ENCODE assay signal across 20 cellular contexts in genomic region chr13:99878921-99879610, GRCh38.
DNase-seq lines count a peak whose midpoint lies in the region; ATAC-seq, FAIRE-seq and TF ChIP-seq lines count a peak whose summit lies in the region.
"Had no signal": no experiment of that assay in that cellular context is flagged by ENCODE, and none has a peak within 500 bp of the region (broad histone marks: within the 10 kb centered on the region; RNA-seq: fewer than 3 reads in every experiment).

No MANE protein-coding gene starts in this region.

- no peak for TF ChIP-seq POLR2A in H54 (IDR thresholded peaks at IDR 0.05; ENCODE audit: low read depth, low read length)

- no peak overlapping the region for H3K14ac ChIP-seq in neuronal stem cell (ENCODE audit: low read length)

- no peak overlapping the region for H2BK12ac ChIP-seq in neuronal stem cell (ENCODE audit: low read length)

- H3K79me1 ChIP-seq in neuronal stem cell (ENCODE audit: low read depth, low read length) = no peaks in the 10 kb centered on the region

- no peak overlapping the region for H2BK5ac ChIP-seq in neuronal stem cell (ENCODE audit: low read length)

- H3K36me3 Mint-ChIP-seq in endodermal cell (ENCODE audit: low read depth) = no peaks in the 10 kb centered on the region

- no peak overlapping the region for H3K4me3 ChIP-seq in endodermal cell (ENCODE audit: low read length)
- no peak overlapping the region for H3K4me3 ChIP-seq in neuronal stem cell (ENCODE audit: low read length in 2 of 2)

- H3K27ac Mint-ChIP-seq in endodermal cell = no peak overlapping the region
- H3K27ac Mint-ChIP-seq: B cell; CD8-positive, alpha-beta memory T cell; HFFc6 had no signal

- no peaks in the 10 kb centered on the region for H3K9me3 Mint-ChIP-seq in endodermal cell
- H3K9me3 Mint-ChIP-seq: CD8-positive, alpha-beta memory T cell; HFFc6 had no signal

- no peaks in the 10 kb centered on the region for H3K36me3 ChIP-seq in endodermal cell (ENCODE audit: control insufficient read depth, insufficient read depth, low read length)
- H3K36me3 ChIP-seq in neuronal stem cell (replicated peaks in 1 of 2; ENCODE audit: control insufficient read depth in 2 of 2, insufficient read depth in 2 of 2, low read length in 2 of 2) = no peaks in the 10 kb centered on the region

- H3K23ac ChIP-seq in neuronal stem cell (ENCODE audit: low read depth, low read length, poor library complexity) = no peak overlapping the region

- no peak overlapping the region for H3K4ac ChIP-seq in neuronal stem cell (ENCODE audit: low read length)

- no peak overlapping the region for H2BK120ac ChIP-seq in neuronal stem cell (ENCODE audit: low read depth, low read length)

- no peaks in the 10 kb centered on the region for H3K27me3 Mint-ChIP-seq in endodermal cell (ENCODE audit: insufficient read depth)
- H3K27me3 Mint-ChIP-seq: B cell; CD4-positive, CD25-positive, alpha-beta regulatory T cell; CD8-positive, alpha-beta memory T cell had no signal

- H3K27me3 ChIP-seq in endodermal cell (ENCODE audit: control insufficient read depth, insufficient read depth, low read length, poor library complexity, severe bottlenecking) (no peaks in the 10 kb centered on the region), neuronal stem cell (ENCODE audit: control insufficient read depth in 3 of 3, insufficient read depth in 3 of 3, low read depth in 1 of 3, low read length in 3 of 3) (no peaks in the 10 kb centered on the region)

- no peaks in the 10 kb centered on the region for H3K9me3 ChIP-seq in endodermal cell (ENCODE audit: control insufficient read depth, low read length)
- H3K9me3 ChIP-seq in neuronal stem cell (replicated peaks in 1 of 2; ENCODE audit: control insufficient read depth in 2 of 2, insufficient read depth in 1 of 2, low read depth in 1 of 2, low read length in 2 of 2) = no peaks in the 10 kb centered on the region

- no peak overlapping the region for H2BK15ac ChIP-seq in neuronal stem cell (ENCODE audit: low read length)

- H2AFZ ChIP-seq in neuronal stem cell (ENCODE audit: low read length) = no peak overlapping the region

- WGBS in endodermal cell (ENCODE audit: insufficient coverage in 1 of 2, insufficient read length in 1 of 2), 2 experiments = 82 to 85% methylated on average over 11 to 13 of the region's 13 CpGs
- WGBS in neuronal stem cell (ENCODE audit: extremely low coverage in 2 of 2, insufficient read length in 2 of 2, insufficient replicate concordance in 1 of 2), 2 donors = no CpG with 5 or more reads among the region's 13 CpGs

- H3K4me3 Mint-ChIP-seq in endodermal cell = no peak overlapping the region
- H3K4me3 Mint-ChIP-seq: B cell; CD4-positive, CD25-positive, alpha-beta regulatory T cell; CD8-positive, alpha-beta memory T cell; HFFc6 had no signal

- TF ChIP-seq CTCF in endodermal cell (conservative IDR thresholded peaks at IDR 0.05) = no peak

- H3K27ac ChIP-seq in endodermal cell (ENCODE audit: low read depth, low read length) (no peak overlapping the region), neuronal stem cell (replicated peaks; ENCODE audit: low read length) (no peak overlapping the region)
- H3K27ac ChIP-seq: HL-60 had no signal

- H4K91ac ChIP-seq in neuronal stem cell (ENCODE audit: low read depth, low read length, poor library complexity) = no peak overlapping the region

- peak; percentile 33 for FAIRE-seq in H54 (lab: Jason Lieb, UNC)
- FAIRE-seq: GM12891, GM19239 had no signal

- no peak overlapping the region for H3K4me2 ChIP-seq in neuronal stem cell (ENCODE audit: insufficient read depth, low read length, poor library complexity, severe bottlenecking)

- no peak overlapping the region for H2AK5ac ChIP-seq in neuronal stem cell (ENCODE audit: low read depth, low read length)

- no peak overlapping the region for H4K8ac ChIP-seq in neuronal stem cell (ENCODE audit: low read depth, low read length)

- no peak for DNase-seq in H54 (ENCODE audit: insufficient read length, low spot score)
- DNase-seq in NCI-H69 (lab: John Stamatoyannopoulos, UW) = peak; percentile 26
- DNase-seq in endodermal cell = peak; percentile 20
- DNase-seq in neuronal stem cell (ENCODE audit: low spot score) = no peak
- DNase-seq in OCI-M1 (lab: John Stamatoyannopoulos, UW) = no peak
- DNase-seq: CD4-positive, CD25-positive, alpha-beta regulatory T cell; CD8-positive, alpha-beta memory T cell; COR-L47; DMS 273 treated with DMSO at 0.1 percent for 48 hours; DMS53; DND-41; EL; HCEC 1CT; HFFc6 had no signal

- no peaks in the 10 kb centered on the region for H3K4me1 Mint-ChIP-seq in endodermal cell
- H3K4me1 Mint-ChIP-seq: CD4-positive, CD25-positive, alpha-beta regulatory T cell; CD8-positive, alpha-beta memory T cell had no signal

- H3K9ac ChIP-seq in endodermal cell (ENCODE audit: extremely low read depth, low read length, poor library complexity, severe bottlenecking) (no peak overlapping the region), neuronal stem cell (ENCODE audit: low read depth, low read length, poor library complexity) (no peak overlapping the region)

- H3K18ac ChIP-seq in neuronal stem cell (ENCODE audit: low read length) = peak overlapping the region; percentile 36

- no peak for ATAC-seq in HG03039 (IDR thresholded peaks at IDR 0.05; ENCODE audit: unreplicated experiment)
- ATAC-seq in HG03097 (IDR thresholded peaks at IDR 0.05; ENCODE audit: low FRiP score, unreplicated experiment) = no peak

- H3K4me1 ChIP-seq in endodermal cell (ENCODE audit: control insufficient read depth, insufficient read depth, low read length) = no peaks in the 10 kb centered on the region
- H3K4me1 ChIP-seq in neuronal stem cell (ENCODE audit: control insufficient read depth in 2 of 2, insufficient read depth in 1 of 2, low read depth in 1 of 2, low read length in 2 of 2) = peaks cover 0 to 3% of the 10 kb centered on the region in 2 donors

Comparison
In these comparisons a context has a peak if more than half of its experiments do, and no peak if none do; other contexts are left out.
1. DNase-seq: peak in NCI-H69 (single experiment) and endodermal cell (single experiment); none in H54 (single experiment), neuronal stem cell (single experiment) and OCI-M1 (single experiment).